In the genomic region with DNA sequence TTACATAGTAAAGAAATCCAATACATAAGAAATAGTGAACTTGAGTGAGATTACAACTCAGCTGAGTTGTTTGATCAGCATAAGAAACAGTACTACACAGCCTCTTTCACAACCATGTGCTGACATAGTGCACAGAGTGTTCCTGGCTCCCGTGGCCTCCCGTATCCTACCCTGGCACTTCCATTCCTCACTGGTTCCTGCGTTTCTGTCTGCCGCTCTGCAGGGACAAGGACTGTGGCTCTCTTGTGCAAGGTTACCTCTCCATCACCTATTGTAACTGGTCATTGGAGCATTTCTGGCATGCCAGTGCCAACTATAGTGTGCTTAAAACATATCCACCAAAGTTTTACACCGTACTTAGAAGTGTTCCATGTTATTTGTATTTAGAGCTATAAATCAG, we compare ENCODE assay signal across 10 cellular contexts. TPM values are rescaled to one million over a fixed set of nuclear protein-coding genes. Genes with fewer than 3 reads are reported as not detected.
DNase-seq lines count a peak whose midpoint lies in the region; ATAC-seq and TF ChIP-seq lines count a peak whose summit lies in the region.
"Had no signal": no experiment of that assay in that cellular context is flagged by ENCODE, and none has a peak within 500 bp of the region (broad histone marks: within the 10 kb centered on the region; RNA-seq: fewer than 3 reads in every experiment).

No MANE protein-coding gene starts in this region.

- no peaks in the 10 kb centered on the region for H3K79me2 ChIP-seq in osteoblast (ENCODE audit: insufficient read depth, low read length)

- H3K4me1 ChIP-seq in osteoblast (ENCODE audit: insufficient read depth, low read length), result peaks cover 12% of the 10 kb centered on the region

- H3K9me3 ChIP-seq in osteoblast (ENCODE audit: low read depth, low read length), result no peaks in the 10 kb centered on the region

- no peaks in the 10 kb centered on the region for H3K27me3 ChIP-seq in osteoblast (ENCODE audit: insufficient read depth, low read length)

- DNase-seq in EH (ENCODE audit: low read depth) (peak; percentile 28), SHP77 treated with DMSO at 0.1 percent for 48 hours (lab: John Stamatoyannopoulos, UW) (peak; percentile 34), fibroblast of mammary gland (ENCODE audit: low read depth) (peak; percentile 33), osteoblast (ENCODE audit: insufficient read length, low spot score, missing footprints) (no peak), NCI-H1417 (lab: John Stamatoyannopoulos, UW) (no peak), SKM-1 (lab: John Stamatoyannopoulos, UW; ENCODE audit: unreplicated experiment) (no peak)
- DNase-seq: activated CD4-positive, alpha-beta memory T cell treated with anti-CD3 and anti-CD28 coated beads for 36 hours; DMS79 treated with DMSO at 0.1 percent for 48 hours had no signal

- H4K20me1 ChIP-seq in osteoblast (ENCODE audit: insufficient read depth, low read length), result no peaks in the 10 kb centered on the region

- no peak for TF ChIP-seq CTCF in fibroblast of mammary gland (conservative IDR thresholded peaks at IDR 0.05; ENCODE audit: control insufficient read depth, insufficient read depth, low read depth, low read length)
- TF ChIP-seq CTCF in osteoblast (IDR thresholded peaks at IDR 0.05; ENCODE audit: extremely low read depth, low read depth, low read length), result no peak

- no peak for ATAC-seq in HG03378 (IDR thresholded peaks at IDR 0.05; ENCODE audit: unreplicated experiment)
- ATAC-seq in HG03196 (IDR thresholded peaks at IDR 0.05; ENCODE audit: unreplicated experiment), result no peak

- H3K4me2 ChIP-seq in osteoblast (ENCODE audit: insufficient read depth, low read length), result peak overlapping the region; percentile 15

- H2AFZ ChIP-seq in osteoblast (ENCODE audit: low read length), result peak overlapping the region; percentile 49

- no peak overlapping the region for H3K27ac ChIP-seq in osteoblast (ENCODE audit: low read depth, low read length)

- H3K36me3 ChIP-seq in osteoblast (ENCODE audit: insufficient read depth, low read length), result no peaks in the 10 kb centered on the region

- H3K4me3 ChIP-seq in fibroblast of mammary gland (ENCODE audit: control insufficient read depth, low read depth, low read length) (no peak overlapping the region), osteoblast (ENCODE audit: insufficient read depth, low read length) (no peak overlapping the region)

RNA-seq across cellular contexts. Expression of gene PCED1B, which starts 46.3 kb away (rescaled TPM):
- total RNA-seq in osteoblast, result 0.29 and 0.36 TPM in 2 replicates

RNA-seq across cellular contexts. Expression of gene AMIGO2, which starts 46.7 kb away (rescaled TPM):
- 5.6 and 8.0 TPM in 2 replicates for total RNA-seq in osteoblast

Comparison
In these comparisons a context has a peak if more than half of its experiments do, and no peak if none do; other contexts are left out.
1. DNase-seq: peak in EH (single experiment), SHP77 treated with DMSO at 0.1 percent for 48 hours (single experiment) and fibroblast of mammary gland (single experiment); none in osteoblast (single experiment), NCI-H1417 (0 of 3) and SKM-1 (single experiment).